21 cellular contexts compared by ENCODE assay signal in the genomic region with DNA sequence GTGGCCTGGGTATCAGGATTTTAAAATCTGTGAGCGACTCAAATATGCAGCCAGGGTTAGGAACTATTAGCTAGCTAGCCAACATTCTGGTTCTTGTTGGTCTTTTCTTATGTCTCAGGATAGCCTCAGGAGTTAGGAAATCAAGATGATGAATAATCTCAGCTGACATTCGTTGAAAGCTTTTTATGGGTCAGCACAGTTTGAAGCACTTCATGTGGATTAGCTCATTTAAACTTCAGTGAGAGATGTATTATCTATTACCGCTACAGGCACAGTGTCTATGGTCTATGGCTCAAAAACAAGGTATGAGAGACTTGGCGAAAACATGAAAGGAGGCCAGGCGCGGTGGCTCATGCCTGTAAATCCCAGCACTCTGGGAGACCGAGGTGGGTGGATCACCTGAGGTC.
DNase-seq lines count a peak whose midpoint lies in the region; ATAC-seq, FAIRE-seq and TF ChIP-seq lines count a peak whose summit lies in the region.
"Had no signal": no experiment of that assay in that cellular context is flagged by ENCODE, and none has a peak within 500 bp of the region (broad histone marks: within the 10 kb centered on the region; RNA-seq: fewer than 3 reads in every experiment).

No MANE protein-coding gene starts in this region.

- no peak overlapping the region for H3K9ac ChIP-seq in keratinocyte (ENCODE audit: control insufficient read depth, extremely low read depth, insufficient read depth, low read length)

- FAIRE-seq in bronchial epithelial cell (lab: Jason Lieb, UNC) (no peak), keratinocyte (lab: Jason Lieb, UNC) (peak; percentile 72)
- FAIRE-seq: A549, GM12892, H1 had no signal

- H3K27ac ChIP-seq in keratinocyte (ENCODE audit: control insufficient read depth, insufficient read depth, low read length) = no peak overlapping the region
- H3K27ac ChIP-seq in caudate nucleus (ENCODE audit: low read depth, low read length) = no peak overlapping the region
- H3K27ac ChIP-seq: A549, esophagus squamous epithelium, left lung, upper lobe of right lung had no signal

- H3K36me3 ChIP-seq in bronchial epithelial cell (ENCODE audit: control insufficient read depth, insufficient read depth, low read length) (no peaks in the 10 kb centered on the region), keratinocyte (ENCODE audit: control insufficient read depth in 2 of 2, extremely low read depth in 1 of 2, insufficient read depth in 2 of 2, low read length in 2 of 2) (no peaks in the 10 kb centered on the region)
- H3K36me3 ChIP-seq: esophagus squamous epithelium, left lung, upper lobe of right lung had no signal

- H3K9me1 ChIP-seq in keratinocyte (ENCODE audit: control insufficient read depth, extremely low read depth, insufficient read depth, low read length) = peaks cover 2% of the 10 kb centered on the region

- H3K79me2 ChIP-seq in keratinocyte (ENCODE audit: control insufficient read depth, insufficient read depth, low read length) = no peaks in the 10 kb centered on the region

- no peaks in the 10 kb centered on the region for H3K9me3 ChIP-seq in keratinocyte (ENCODE audit: control insufficient read depth, low read depth, low read length)
- H3K9me3 ChIP-seq: A549, esophagus squamous epithelium, left lung, upper lobe of right lung had no signal

- H2AFZ ChIP-seq in keratinocyte (ENCODE audit: control insufficient read depth, low read length) = no peak overlapping the region

- ATAC-seq in HG03520 (IDR thresholded peaks at IDR 0.05; ENCODE audit: unreplicated experiment) = no peak
- ATAC-seq: A549, left lung, upper lobe of right lung had no signal

- dilution Hi-C loops in keratinocyte (cut with MboI; ENCODE audit: extremely low pct_ligation_motif_present, low sequenced_read_pairs) = no loop called here

- H3K4me1 ChIP-seq in keratinocyte (ENCODE audit: control insufficient read depth, extremely low read depth, insufficient read depth, low read length) = peaks cover 29% of the 10 kb centered on the region
- H3K4me1 ChIP-seq: left lung had no signal

- H4K20me1 ChIP-seq in keratinocyte (ENCODE audit: control insufficient read depth, extremely low read depth, insufficient read depth, low read length) = no peaks in the 10 kb centered on the region

- DNase-seq in AG09309 (ENCODE audit: low read depth) (peak; percentile 84), HK-2 (ENCODE audit: unreplicated experiment) (peak; percentile 11), bronchial epithelial cell (ENCODE audit: low read depth) (peak; percentile 77), keratinocyte (ENCODE audit: low read depth, low spot score) (no peak), caudate nucleus (lab: John Stamatoyannopoulos, UW) (no peak), NCI-H128 (lab: John Stamatoyannopoulos, UW; ENCODE audit: unreplicated experiment) (no peak)
- no peak for DNase-seq in activated naive CD4-positive, alpha-beta T cell (lab: John Stamatoyannopoulos, UW)
- DNase-seq: activated B cell treated with CpG ODN at 0.5 μM for 24 hours, dermis blood vessel endothelial cell, esophagus squamous epithelium, left lung, NCI-H146, NCI-H345, occipital lobe, SHP77, upper lobe of right lung had no signal

- H3K4me3 ChIP-seq in AG09309 (ENCODE audit: control insufficient read depth, low read depth, low read length) (no peak overlapping the region), bronchial epithelial cell (ENCODE audit: low read depth, low read length) (no peak overlapping the region), keratinocyte (ENCODE audit: control insufficient read depth in 2 of 3, extremely low read depth in 1 of 3, insufficient read depth in 2 of 3, low read depth in 1 of 3, low read length in 3 of 3) (no peak overlapping the region)
- H3K4me3 ChIP-seq: A549, esophagus squamous epithelium, left lung, skin epidermis, upper lobe of right lung had no signal

- H3K27me3 ChIP-seq in bronchial epithelial cell (ENCODE audit: control insufficient read depth, insufficient read depth, low read length) = no peaks in the 10 kb centered on the region
- no peaks in the 10 kb centered on the region for H3K27me3 ChIP-seq in keratinocyte (ENCODE audit: control insufficient read depth, extremely low read depth, insufficient read depth, low read length)
- H3K27me3 ChIP-seq: esophagus squamous epithelium, left lung, upper lobe of right lung had no signal

- TF ChIP-seq CTCF in AG09309 (IDR thresholded peaks at IDR 0.05; ENCODE audit: control insufficient read depth, insufficient read depth, low read depth, low read length, missing control alignments) = no peak
- no peak for TF ChIP-seq CTCF in bronchial epithelial cell (IDR thresholded peaks at IDR 0.05; ENCODE audit: insufficient read depth, low read length, severe bottlenecking)
- TF ChIP-seq CTCF in keratinocyte (optimal IDR thresholded peaks at IDR 0.05 in 1 of 3, IDR thresholded peaks at IDR 0.05 in 1 of 3, conservative IDR thresholded peaks at IDR 0.05 in 1 of 3; ENCODE audit: extremely low read depth in 1 of 3, insufficient read depth in 2 of 3, low read length in 3 of 3) = no peak

- no peak overlapping the region for H3K4me2 ChIP-seq in keratinocyte (ENCODE audit: control insufficient read depth, extremely low read depth, insufficient read depth, low read depth, low read length)
- H3K4me2 ChIP-seq: A549 had no signal

Comparison
In these comparisons a context has a peak if more than half of its experiments do, and no peak if none do; other contexts are left out.
1. DNase-seq: peak in AG09309 (single experiment), HK-2 (single experiment) and bronchial epithelial cell (single experiment); none in keratinocyte (single experiment), caudate nucleus (0 of 61), NCI-H128 (single experiment) and activated naive CD4-positive, alpha-beta T cell (0 of 4).